Comparison of ENCODE assay signal across 8 cellular contexts in the genomic region with DNA sequence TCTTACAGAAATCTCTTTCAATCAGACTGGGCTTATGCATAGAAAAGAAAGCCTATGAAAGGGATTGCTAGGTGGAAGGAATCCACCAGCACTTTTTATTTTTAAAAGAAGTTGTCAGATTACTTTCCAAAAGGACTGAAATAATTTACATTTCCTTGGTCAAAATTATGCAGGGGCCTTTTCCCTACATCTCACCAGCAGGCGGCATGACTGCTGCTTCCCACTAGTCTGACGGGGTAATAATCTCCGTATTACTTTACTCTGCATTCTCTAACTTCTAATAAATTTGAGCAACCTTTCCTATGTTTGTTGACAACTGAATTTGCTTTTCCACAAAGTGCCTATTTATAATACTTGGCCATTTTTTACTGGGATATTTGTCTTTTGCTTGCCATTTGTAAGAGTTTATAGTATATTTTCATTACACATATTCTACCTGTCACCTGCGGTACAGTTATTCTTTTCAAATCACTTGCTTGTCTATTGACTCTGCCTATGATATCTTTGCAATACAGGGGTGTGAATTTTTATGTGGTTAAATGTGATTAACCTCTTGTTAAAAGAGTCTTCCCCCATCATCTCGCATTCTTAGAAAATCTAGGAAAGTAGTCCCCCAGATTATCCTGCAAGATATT. TPM values are rescaled to one million over a fixed set of nuclear protein-coding genes. Genes with fewer than 3 reads are reported as not detected.
DNase-seq lines count a peak whose midpoint lies in the region; ATAC-seq and TF ChIP-seq lines count a peak whose summit lies in the region.

No MANE protein-coding gene starts in this region.

- intact Hi-C loops in CD14-positive monocyte (cut with micrococcal nuclease): loop anchor here (5.0 to 10.0 kb wide), 6 partner anchors 492 to 995 kb away; no protein-coding TSS in a partner anchor

- H3K4me1 Mint-ChIP-seq in CD14-positive monocyte (peaks cover 6% of the 10 kb centered on the region), T-helper 17 cell (peaks cover 4% of the 10 kb centered on the region)

- ATAC-seq in T-helper 17 cell (peak; percentile 44), HG03432 (IDR thresholded peaks at IDR 0.05; ENCODE audit: unreplicated experiment) (no peak), GM21786 (IDR thresholded peaks at IDR 0.05; ENCODE audit: unreplicated experiment) (no peak), HG02981 (IDR thresholded peaks at IDR 0.05; ENCODE audit: unreplicated experiment) (no peak)

- no peaks in the 10 kb centered on the region for H3K36me3 Mint-ChIP-seq in CD14-positive monocyte
- H3K36me3 Mint-ChIP-seq in T-helper 17 cell (ENCODE audit: low read depth): peaks cover 2% of the 10 kb centered on the region

- H3K9me3 ChIP-seq in T-helper 17 cell (ENCODE audit: control insufficient read depth, low read length, poor library complexity, severe bottlenecking): no peaks in the 10 kb centered on the region

- no peak for DNase-seq in CD14-positive monocyte (ENCODE audit: low spot score)
- no peak for DNase-seq in GM20000 (ENCODE audit: low spot score)
- no peak for DNase-seq in T-helper 17 cell
- DNase-seq in left kidney (ENCODE audit: low read depth, low spot score): peak; percentile 19
- DNase-seq in NCI-H345 (lab: John Stamatoyannopoulos, UW): no peak

- H3K27me3 Mint-ChIP-seq in CD14-positive monocyte (ENCODE audit: low read depth in 3 of 3) (peaks cover 6 to 15% (median 9%) of the 10 kb centered on the region in 3 donors), T-helper 17 cell (peaks cover 29% of the 10 kb centered on the region)

- H3K9me3 Mint-ChIP-seq in CD14-positive monocyte: no peaks in the 10 kb centered on the region

- TF ChIP-seq CTCF in CD14-positive monocyte (IDR thresholded peaks at IDR 0.05) (peak; percentile 57), GM20000 (IDR thresholded peaks at IDR 0.05; ENCODE audit: extremely low read depth, missing control alignments) (peak; percentile 24)

- H3K27ac Mint-ChIP-seq in CD14-positive monocyte (no peak overlapping the region), T-helper 17 cell (no peak overlapping the region)

- no peak overlapping the region for H3K4me3 Mint-ChIP-seq in CD14-positive monocyte
- H3K4me3 Mint-ChIP-seq in T-helper 17 cell: no peak overlapping the region

RNA-seq across cellular contexts. Expression of gene USP47, which starts 51.9 kb away (rescaled TPM):
- 10 to 100 TPM in 1 of 2 donors, 1 to 10 TPM in 1; 8.1 to 17.5 TPM for polyA plus RNA-seq in CD14-positive monocyte
- total RNA-seq in T-helper 17 cell: 10 to 100 TPM; 71.5 to 82.3 TPM
